Comparison of ENCODE assay signal across 1 cellular context in the genomic region with DNA sequence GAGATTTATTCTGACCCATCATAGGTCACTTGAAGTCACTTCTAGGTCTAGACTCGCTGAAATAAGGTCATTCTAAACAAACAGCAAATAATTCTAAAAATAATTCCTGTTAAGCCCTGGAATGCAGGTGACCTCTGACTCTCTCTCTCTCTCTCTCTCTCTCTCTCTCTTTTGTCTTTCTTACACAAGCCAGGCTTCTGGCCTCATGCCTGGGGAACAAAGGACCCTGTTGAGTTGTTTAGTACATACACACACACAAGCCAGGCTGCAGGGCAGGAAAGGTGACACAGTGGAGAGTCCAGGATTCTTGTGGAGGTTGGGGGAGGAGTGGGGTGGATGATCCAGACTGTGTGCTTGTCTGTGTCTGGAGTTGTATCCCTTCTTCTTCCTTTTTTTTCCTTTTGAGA.
A peak's percentile ranks its signal among the peaks of the same experiment; 100 is the strongest.
TF ChIP-seq lines count a peak whose summit lies in the region.

No MANE protein-coding gene starts in this region.

TF ChIP-seq in HepG2, 621 proteins besides CTCF, POLR2A, EP300 and RAD21 (continued from another document and continues in another):
- TF ChIP-seq HOXA3 (CRISPR knock-in tag; IDR thresholded peaks at IDR 0.05): peak; percentile 71
- TF ChIP-seq, protein P1, sequence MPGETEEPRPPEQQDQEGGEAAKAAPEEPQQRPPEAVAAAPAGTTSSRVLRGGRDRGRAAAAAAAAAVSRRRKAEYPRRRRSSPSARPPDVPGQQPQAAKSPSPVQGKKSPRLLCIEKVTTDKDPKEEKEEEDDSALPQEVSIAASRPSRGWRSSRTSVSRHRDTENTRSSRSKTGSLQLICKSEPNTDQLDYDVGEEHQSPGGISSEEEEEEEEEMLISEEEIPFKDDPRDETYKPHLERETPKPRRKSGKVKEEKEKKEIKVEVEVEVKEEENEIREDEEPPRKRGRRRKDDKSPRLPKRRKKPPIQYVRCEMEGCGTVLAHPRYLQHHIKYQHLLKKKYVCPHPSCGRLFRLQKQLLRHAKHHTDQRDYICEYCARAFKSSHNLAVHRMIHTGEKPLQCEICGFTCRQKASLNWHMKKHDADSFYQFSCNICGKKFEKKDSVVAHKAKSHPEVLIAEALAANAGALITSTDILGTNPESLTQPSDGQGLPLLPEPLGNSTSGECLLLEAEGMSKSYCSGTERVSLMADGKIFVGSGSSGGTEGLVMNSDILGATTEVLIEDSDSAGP (CRISPR knock-in tag; IDR thresholded peaks at IDR 0.05; ENCODE audit: borderline replicate concordance): 0 out of 2 replicates have a peak, but pooled peaks have one; percentile 23
- TF ChIP-seq ASH2L (IDR thresholded peaks at IDR 0.05; ENCODE audit: insufficient read length, low read depth, low read length): peak; percentile 95
- TF ChIP-seq PHF8 (CRISPR knock-in tag; IDR thresholded peaks at IDR 0.05): no peak
- TF ChIP-seq, protein P2, sequence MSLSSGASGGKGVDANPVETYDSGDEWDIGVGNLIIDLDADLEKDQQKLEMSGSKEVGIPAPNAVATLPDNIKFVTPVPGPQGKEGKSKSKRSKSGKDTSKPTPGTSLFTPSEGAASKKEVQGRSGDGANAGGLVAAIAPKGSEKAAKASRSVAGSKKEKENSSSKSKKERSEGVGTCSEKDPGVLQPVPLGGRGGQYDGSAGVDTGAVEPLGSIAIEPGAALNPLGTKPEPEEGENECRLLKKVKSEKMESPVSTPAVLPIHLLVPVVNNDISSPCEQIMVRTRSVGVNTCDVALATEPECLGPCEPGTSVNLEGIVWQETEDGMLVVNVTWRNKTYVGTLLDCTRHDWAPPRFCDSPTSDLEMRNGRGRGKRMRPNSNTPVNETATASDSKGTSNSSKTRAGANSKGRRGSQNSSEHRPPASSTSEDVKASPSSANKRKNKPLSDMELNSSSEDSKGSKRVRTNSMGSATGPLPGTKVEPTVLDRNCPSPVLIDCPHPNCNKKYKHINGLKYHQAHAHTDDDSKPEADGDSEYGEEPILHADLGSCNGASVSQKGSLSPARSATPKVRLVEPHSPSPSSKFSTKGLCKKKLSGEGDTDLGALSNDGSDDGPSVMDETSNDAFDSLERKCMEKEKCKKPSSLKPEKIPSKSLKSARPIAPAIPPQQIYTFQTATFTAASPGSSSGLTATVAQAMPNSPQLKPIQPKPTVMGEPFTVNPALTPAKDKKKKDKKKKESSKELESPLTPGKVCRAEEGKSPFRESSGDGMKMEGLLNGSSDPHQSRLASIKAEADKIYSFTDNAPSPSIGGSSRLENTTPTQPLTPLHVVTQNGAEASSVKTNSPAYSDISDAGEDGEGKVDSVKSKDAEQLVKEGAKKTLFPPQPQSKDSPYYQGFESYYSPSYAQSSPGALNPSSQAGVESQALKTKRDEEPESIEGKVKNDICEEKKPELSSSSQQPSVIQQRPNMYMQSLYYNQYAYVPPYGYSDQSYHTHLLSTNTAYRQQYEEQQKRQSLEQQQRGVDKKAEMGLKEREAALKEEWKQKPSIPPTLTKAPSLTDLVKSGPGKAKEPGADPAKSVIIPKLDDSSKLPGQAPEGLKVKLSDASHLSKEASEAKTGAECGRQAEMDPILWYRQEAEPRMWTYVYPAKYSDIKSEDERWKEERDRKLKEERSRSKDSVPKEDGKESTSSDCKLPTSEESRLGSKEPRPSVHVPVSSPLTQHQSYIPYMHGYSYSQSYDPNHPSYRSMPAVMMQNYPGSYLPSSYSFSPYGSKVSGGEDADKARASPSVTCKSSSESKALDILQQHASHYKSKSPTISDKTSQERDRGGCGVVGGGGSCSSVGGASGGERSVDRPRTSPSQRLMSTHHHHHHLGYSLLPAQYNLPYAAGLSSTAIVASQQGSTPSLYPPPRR (CRISPR knock-in tag; IDR thresholded peaks at IDR 0.05; ENCODE audit: borderline replicate concordance): peak; percentile 90
- peak; percentile 78; the same call in 1 of the 2 replicates for TF ChIP-seq ZBTB20 (CRISPR knock-in tag; IDR thresholded peaks at IDR 0.05; ENCODE audit: borderline replicate concordance, low read depth)
- TF ChIP-seq, protein P3, sequence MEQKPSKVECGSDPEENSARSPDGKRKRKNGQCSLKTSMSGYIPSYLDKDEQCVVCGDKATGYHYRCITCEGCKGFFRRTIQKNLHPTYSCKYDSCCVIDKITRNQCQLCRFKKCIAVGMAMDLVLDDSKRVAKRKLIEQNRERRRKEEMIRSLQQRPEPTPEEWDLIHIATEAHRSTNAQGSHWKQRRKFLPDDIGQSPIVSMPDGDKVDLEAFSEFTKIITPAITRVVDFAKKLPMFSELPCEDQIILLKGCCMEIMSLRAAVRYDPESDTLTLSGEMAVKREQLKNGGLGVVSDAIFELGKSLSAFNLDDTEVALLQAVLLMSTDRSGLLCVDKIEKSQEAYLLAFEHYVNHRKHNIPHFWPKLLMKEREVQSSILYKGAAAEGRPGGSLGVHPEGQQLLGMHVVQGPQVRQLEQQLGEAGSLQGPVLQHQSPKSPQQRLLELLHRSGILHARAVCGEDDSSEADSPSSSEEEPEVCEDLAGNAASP (CRISPR knock-in tag; IDR thresholded peaks at IDR 0.05; ENCODE audit: borderline replicate concordance): peak; percentile 95
- TF ChIP-seq FOXM1 (CRISPR knock-in tag; IDR thresholded peaks at IDR 0.05): no peak
- no peak for TF ChIP-seq ZNF20 (CRISPR knock-in tag; IDR thresholded peaks at IDR 0.05)
- TF ChIP-seq, protein P4, sequence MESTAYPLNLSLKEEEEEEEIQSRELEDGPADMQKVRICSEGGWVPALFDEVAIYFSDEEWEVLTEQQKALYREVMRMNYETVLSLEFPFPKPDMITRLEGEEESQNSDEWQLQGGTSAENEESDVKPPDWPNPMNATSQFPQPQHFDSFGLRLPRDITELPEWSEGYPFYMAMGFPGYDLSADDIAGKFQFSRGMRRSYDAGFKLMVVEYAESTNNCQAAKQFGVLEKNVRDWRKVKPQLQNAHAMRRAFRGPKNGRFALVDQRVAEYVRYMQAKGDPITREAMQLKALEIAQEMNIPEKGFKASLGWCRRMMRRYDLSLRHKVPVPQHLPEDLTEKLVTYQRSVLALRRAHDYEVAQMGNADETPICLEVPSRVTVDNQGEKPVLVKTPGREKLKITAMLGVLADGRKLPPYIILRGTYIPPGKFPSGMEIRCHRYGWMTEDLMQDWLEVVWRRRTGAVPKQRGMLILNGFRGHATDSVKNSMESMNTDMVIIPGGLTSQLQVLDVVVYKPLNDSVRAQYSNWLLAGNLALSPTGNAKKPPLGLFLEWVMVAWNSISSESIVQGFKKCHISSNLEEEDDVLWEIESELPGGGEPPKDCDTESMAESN (CRISPR knock-in tag; conservative IDR thresholded peaks at IDR 0.05): 0 out of 2 replicates have a peak, but pooled peaks have one; percentile 66
- TF ChIP-seq ETV5 (CRISPR knock-in tag; IDR thresholded peaks at IDR 0.05; ENCODE audit: borderline replicate concordance): peak; percentile 46; the same call in 1 of the 2 replicates
- TF ChIP-seq, protein P5, sequence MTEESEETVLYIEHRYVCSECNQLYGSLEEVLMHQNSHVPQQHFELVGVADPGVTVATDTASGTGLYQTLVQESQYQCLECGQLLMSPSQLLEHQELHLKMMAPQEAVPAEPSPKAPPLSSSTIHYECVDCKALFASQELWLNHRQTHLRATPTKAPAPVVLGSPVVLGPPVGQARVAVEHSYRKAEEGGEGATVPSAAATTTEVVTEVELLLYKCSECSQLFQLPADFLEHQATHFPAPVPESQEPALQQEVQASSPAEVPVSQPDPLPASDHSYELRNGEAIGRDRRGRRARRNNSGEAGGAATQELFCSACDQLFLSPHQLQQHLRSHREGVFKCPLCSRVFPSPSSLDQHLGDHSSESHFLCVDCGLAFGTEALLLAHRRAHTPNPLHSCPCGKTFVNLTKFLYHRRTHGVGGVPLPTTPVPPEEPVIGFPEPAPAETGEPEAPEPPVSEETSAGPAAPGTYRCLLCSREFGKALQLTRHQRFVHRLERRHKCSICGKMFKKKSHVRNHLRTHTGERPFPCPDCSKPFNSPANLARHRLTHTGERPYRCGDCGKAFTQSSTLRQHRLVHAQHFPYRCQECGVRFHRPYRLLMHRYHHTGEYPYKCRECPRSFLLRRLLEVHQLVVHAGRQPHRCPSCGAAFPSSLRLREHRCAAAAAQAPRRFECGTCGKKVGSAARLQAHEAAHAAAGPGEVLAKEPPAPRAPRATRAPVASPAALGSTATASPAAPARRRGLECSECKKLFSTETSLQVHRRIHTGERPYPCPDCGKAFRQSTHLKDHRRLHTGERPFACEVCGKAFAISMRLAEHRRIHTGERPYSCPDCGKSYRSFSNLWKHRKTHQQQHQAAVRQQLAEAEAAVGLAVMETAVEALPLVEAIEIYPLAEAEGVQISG (CRISPR knock-in tag; IDR thresholded peaks at IDR 0.05): peak; percentile 50; the same call in 1 of the 2 replicates
- no peak for TF ChIP-seq HOXA9 (CRISPR knock-in tag; IDR thresholded peaks at IDR 0.05; ENCODE audit: borderline replicate concordance)
- peak; percentile 92 for TF ChIP-seq NFIC (IDR thresholded peaks at IDR 0.05; ENCODE audit: low read length)
- TF ChIP-seq, protein P6, sequence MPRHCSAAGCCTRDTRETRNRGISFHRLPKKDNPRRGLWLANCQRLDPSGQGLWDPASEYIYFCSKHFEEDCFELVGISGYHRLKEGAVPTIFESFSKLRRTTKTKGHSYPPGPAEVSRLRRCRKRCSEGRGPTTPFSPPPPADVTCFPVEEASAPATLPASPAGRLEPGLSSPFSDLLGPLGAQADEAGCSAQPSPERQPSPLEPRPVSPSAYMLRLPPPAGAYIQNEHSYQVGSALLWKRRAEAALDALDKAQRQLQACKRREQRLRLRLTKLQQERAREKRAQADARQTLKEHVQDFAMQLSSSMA (CRISPR knock-in tag; IDR thresholded peaks at IDR 0.05): no peak
- TF ChIP-seq ZKSCAN1 (IDR thresholded peaks at IDR 0.05; ENCODE audit: low read length): 0 out of 2 replicates have a peak, but pooled peaks have one; percentile 9
- TF ChIP-seq ZNF737 (CRISPR knock-in tag; IDR thresholded peaks at IDR 0.05; ENCODE audit: borderline replicate concordance): no peak
- no peak for TF ChIP-seq ZNF567 (CRISPR knock-in tag; IDR thresholded peaks at IDR 0.05; ENCODE audit: borderline replicate concordance)
- TF ChIP-seq KDM5B (CRISPR knock-in tag; IDR thresholded peaks at IDR 0.05; ENCODE audit: borderline replicate concordance): no peak
- no peak for TF ChIP-seq SIN3B (IDR thresholded peaks at IDR 0.05; ENCODE audit: low read length)
- TF ChIP-seq, protein P7, sequence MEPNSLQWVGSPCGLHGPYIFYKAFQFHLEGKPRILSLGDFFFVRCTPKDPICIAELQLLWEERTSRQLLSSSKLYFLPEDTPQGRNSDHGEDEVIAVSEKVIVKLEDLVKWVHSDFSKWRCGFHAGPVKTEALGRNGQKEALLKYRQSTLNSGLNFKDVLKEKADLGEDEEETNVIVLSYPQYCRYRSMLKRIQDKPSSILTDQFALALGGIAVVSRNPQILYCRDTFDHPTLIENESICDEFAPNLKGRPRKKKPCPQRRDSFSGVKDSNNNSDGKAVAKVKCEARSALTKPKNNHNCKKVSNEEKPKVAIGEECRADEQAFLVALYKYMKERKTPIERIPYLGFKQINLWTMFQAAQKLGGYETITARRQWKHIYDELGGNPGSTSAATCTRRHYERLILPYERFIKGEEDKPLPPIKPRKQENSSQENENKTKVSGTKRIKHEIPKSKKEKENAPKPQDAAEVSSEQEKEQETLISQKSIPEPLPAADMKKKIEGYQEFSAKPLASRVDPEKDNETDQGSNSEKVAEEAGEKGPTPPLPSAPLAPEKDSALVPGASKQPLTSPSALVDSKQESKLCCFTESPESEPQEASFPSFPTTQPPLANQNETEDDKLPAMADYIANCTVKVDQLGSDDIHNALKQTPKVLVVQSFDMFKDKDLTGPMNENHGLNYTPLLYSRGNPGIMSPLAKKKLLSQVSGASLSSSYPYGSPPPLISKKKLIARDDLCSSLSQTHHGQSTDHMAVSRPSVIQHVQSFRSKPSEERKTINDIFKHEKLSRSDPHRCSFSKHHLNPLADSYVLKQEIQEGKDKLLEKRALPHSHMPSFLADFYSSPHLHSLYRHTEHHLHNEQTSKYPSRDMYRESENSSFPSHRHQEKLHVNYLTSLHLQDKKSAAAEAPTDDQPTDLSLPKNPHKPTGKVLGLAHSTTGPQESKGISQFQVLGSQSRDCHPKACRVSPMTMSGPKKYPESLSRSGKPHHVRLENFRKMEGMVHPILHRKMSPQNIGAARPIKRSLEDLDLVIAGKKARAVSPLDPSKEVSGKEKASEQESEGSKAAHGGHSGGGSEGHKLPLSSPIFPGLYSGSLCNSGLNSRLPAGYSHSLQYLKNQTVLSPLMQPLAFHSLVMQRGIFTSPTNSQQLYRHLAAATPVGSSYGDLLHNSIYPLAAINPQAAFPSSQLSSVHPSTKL (CRISPR knock-in tag; IDR thresholded peaks at IDR 0.05): peak; percentile 93
- TF ChIP-seq, protein P8, sequence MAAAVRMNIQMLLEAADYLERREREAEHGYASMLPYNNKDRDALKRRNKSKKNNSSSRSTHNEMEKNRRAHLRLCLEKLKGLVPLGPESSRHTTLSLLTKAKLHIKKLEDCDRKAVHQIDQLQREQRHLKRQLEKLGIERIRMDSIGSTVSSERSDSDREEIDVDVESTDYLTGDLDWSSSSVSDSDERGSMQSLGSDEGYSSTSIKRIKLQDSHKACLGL (CRISPR knock-in tag; IDR thresholded peaks at IDR 0.05): no peak
- no peak for TF ChIP-seq ZNF251 (CRISPR knock-in tag; IDR thresholded peaks at IDR 0.05)
- TF ChIP-seq CBX5 (CRISPR knock-in tag; IDR thresholded peaks at IDR 0.05; ENCODE audit: borderline replicate concordance): 0 out of 2 replicates have a peak, but pooled peaks have one; percentile 48
- TF ChIP-seq SOX13 (IDR thresholded peaks at IDR 0.05): peak; percentile 100
- peak in 1 of 2 experiments; percentile 100; a peak in 2 of 4 replicates for TF ChIP-seq SOX13 (CRISPR knock-in tag; conservative IDR thresholded peaks at IDR 0.05 in 1 of 2, IDR thresholded peaks at IDR 0.05 in 1 of 2)
- no peak for TF ChIP-seq ZKSCAN5 (CRISPR knock-in tag; IDR thresholded peaks at IDR 0.05)
- TF ChIP-seq ZNF292 (CRISPR knock-in tag; IDR thresholded peaks at IDR 0.05; ENCODE audit: borderline replicate concordance, low read depth): peak; percentile 51; the same call in 1 of the 2 replicates
- no peak for TF ChIP-seq GLI4 (CRISPR knock-in tag; IDR thresholded peaks at IDR 0.05; ENCODE audit: borderline replicate concordance)
- peak; percentile 82; the same call in 1 of the 2 replicates for TF ChIP-seq FOXK1 (CRISPR knock-in tag; IDR thresholded peaks at IDR 0.05; ENCODE audit: borderline replicate concordance, low read depth)
- TF ChIP-seq ZNF451 (CRISPR knock-in tag; IDR thresholded peaks at IDR 0.05): no peak
- peak; percentile 70; the same call in 1 of the 2 replicates for TF ChIP-seq ZSCAN21 (CRISPR knock-in tag; IDR thresholded peaks at IDR 0.05; ENCODE audit: borderline replicate concordance)
- TF ChIP-seq, protein P9, sequence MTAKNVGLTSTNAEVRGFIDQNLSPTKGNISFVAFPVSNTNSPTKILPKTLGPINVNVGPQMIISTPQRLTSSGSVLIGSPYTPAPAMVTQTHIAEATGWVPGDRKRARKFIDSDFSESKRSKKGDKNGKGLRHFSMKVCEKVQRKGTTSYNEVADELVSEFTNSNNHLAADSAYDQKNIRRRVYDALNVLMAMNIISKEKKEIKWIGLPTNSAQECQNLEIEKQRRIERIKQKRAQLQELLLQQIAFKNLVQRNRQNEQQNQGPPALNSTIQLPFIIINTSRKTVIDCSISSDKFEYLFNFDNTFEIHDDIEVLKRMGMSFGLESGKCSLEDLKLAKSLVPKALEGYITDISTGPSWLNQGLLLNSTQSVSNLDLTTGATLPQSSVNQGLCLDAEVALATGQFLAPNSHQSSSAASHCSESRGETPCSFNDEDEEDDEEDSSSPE (CRISPR knock-in tag; IDR thresholded peaks at IDR 0.05): no peak
